8 cellular contexts compared by ENCODE assay signal in the genomic region with DNA sequence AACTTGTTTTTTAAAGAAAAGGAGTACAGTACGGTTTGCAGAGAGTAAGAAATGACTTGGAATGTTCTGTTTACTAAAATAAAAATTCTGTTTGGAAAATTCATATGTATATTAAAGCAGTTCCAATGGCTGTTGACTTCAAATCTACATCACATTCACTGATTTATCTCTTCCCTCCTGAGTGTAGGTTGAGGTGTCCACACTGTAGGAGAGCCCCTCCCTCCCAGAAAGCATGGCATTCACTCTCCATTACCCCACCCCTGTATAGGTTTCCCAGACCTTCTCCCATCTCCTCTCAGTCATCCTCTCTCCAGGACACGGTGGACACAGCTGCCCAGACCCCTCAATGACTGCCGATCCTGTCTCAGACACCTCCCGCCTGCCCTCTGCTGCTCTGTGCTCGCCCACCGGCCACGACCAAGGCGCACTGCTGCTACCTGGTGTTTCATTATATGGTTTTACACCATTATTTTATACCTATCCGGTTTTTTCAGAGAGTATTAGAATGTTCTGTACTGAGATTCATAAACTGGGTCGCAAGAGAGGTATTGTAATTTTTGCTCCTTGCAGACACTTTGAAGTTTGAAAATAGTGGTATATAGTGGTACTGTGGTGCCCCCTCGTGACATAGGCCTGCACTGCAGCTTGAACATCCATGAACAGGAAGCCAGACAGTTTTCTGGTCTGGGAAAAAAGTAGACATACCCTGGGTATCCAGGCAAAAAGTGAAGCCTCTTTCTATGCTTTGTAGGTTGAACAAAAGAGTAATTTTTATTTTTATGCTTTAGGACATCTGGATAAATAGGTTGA.
A peak's percentile ranks its signal among the peaks of the same experiment; 100 is the strongest.
DNase-seq lines count a peak whose midpoint lies in the region; ATAC-seq, FAIRE-seq and TF ChIP-seq lines count a peak whose summit lies in the region.

No MANE protein-coding gene starts in this region.

- peak; percentile 22 for DNase-seq in ACHN
- peak; percentile 64 for DNase-seq in GM13976 (ENCODE audit: low spot score)
- DNase-seq in RCC 7860 (ENCODE audit: low spot score), result peak; percentile 7
- DNase-seq in activated effector memory CD4-positive, alpha-beta T cell treated with anti-CD3 and anti-CD28 coated beads, Interleukin-2, amount 50 U/mL, for 16 hours, result peak; percentile 81
- DNase-seq in foreskin melanocyte, result peak; percentile 35
- no peak for DNase-seq in NK-92 (lab: John Stamatoyannopoulos, UW; ENCODE audit: unreplicated experiment)

- no peaks in the 10 kb centered on the region for H3K4me1 ChIP-seq in parathyroid adenoma

- peak overlapping the region; percentile 35 for H3K4me2 ChIP-seq in parathyroid adenoma (ENCODE audit: low read length)

- no peaks in the 10 kb centered on the region for H3K36me3 ChIP-seq in parathyroid adenoma (ENCODE audit: control insufficient read depth, insufficient read depth, low read length)

- H3K4me3 ChIP-seq in parathyroid adenoma (ENCODE audit: low read depth, low read length), result no peak overlapping the region

- no peak overlapping the region for H3K27ac ChIP-seq in parathyroid adenoma

- H3K79me2 ChIP-seq in parathyroid adenoma, result no peaks in the 10 kb centered on the region

- no peak overlapping the region for H3K9ac ChIP-seq in parathyroid adenoma

- H3K27me3 ChIP-seq in parathyroid adenoma (ENCODE audit: control insufficient read depth, insufficient read depth, low read length), result no peaks in the 10 kb centered on the region

- ATAC-seq in HG03575 (IDR thresholded peaks at IDR 0.05; ENCODE audit: extremely low read depth, insufficient number of reproducible peaks, low FRiP score, unreplicated experiment), result peak; percentile 50

- in situ Hi-C loops in ACHN (cut with HindIII; ENCODE audit: low pct_ligation_motif_present, low pct_unique_long_range_greater_than_20kb, low sequenced_read_pairs) (no loop called here), GM13976 (cut with MboI; ENCODE audit: low sequenced_read_pairs, unreplicated experiment) (no loop called here)

- peak overlapping the region; percentile 76 for H2AFZ ChIP-seq in parathyroid adenoma

- peak; percentile 12 for FAIRE-seq in RCC 7860 (lab: Jason Lieb, UNC)

- no peaks in the 10 kb centered on the region for H3K9me3 ChIP-seq in parathyroid adenoma (ENCODE audit: control insufficient read depth, low read length)

- TF ChIP-seq CTCF in GM13976 (IDR thresholded peaks at IDR 0.05; ENCODE audit: borderline replicate concordance, control extremely low read depth, extremely low read depth, insufficient read depth, missing control alignments) (peak; percentile 60), parathyroid adenoma (IDR thresholded peaks at IDR 0.05) (peak; percentile 69)
